Comparison of ENCODE assay signal across 9 cellular contexts in the genomic region with DNA sequence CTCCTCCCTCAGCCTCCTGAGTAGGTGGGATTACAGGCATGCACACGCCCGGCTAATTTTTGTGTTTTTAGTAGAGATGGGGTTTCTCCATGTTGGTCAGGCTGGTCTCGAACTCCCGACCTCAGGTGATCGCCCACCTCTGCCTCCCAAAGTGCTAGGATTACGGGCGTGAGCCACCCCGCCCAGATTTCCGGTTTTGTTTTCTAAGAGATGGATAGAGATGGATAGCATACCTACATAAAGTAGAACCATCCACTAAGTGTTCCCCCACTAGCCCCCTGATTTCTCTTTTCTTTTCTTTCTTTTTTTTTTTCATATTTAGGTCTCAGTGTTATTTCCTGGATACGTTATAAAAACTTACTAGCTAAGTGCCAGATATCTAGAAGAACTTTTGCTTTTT. TPM values are rescaled to one million over a fixed set of nuclear protein-coding genes. Genes with fewer than 3 reads are reported as not detected.
A peak's percentile ranks its signal among the peaks of the same experiment; 100 is the strongest.
DNase-seq lines count a peak whose midpoint lies in the region; ATAC-seq, FAIRE-seq and TF ChIP-seq lines count a peak whose summit lies in the region.
"Had no signal": no experiment of that assay in that cellular context is flagged by ENCODE, and none has a peak within 500 bp of the region (broad histone marks: within the 10 kb centered on the region; RNA-seq: fewer than 3 reads in every experiment).

No MANE protein-coding gene starts in this region.

- H3K36me3 Mint-ChIP-seq in activated T-cell treated with anti-CD3 and anti-CD28 coated beads, Interleukin-2, amount 50 U/mL, for 72 hours (ENCODE audit: insufficient read depth in 2 of 2): peaks cover 4 to 6% of the 10 kb centered on the region in 2 donors

- H3K36me3 ChIP-seq in kidney (ENCODE audit: control insufficient read depth in 1 of 2, insufficient read depth in 2 of 2, low read length in 2 of 2) (no peaks in the 10 kb centered on the region), suprapubic skin (no peaks in the 10 kb centered on the region)

- no peak for ATAC-seq in activated T-cell treated with anti-CD3 and anti-CD28 coated beads, Interleukin-2, amount 50 U/mL, for 72 hours (replicated peaks in 1 of 2)
- no peak for ATAC-seq in HG02678 (IDR thresholded peaks at IDR 0.05; ENCODE audit: unreplicated experiment)
- ATAC-seq in GM21723 (IDR thresholded peaks at IDR 0.05; ENCODE audit: unreplicated experiment): no peak

- H3K4me3 ChIP-seq in kidney (ENCODE audit: low read length in 2 of 2) (peak overlapping the region; percentile 81 to 99), suprapubic skin (peak overlapping the region; percentile 72)

- H3K4me3 Mint-ChIP-seq in activated T-cell treated with anti-CD3 and anti-CD28 coated beads, Interleukin-2, amount 50 U/mL, for 72 hours: peak overlapping the region; percentile 97 to 100

- intact Hi-C loops in kidney (cut with DNase I): no loop called here

- H3K4me1 ChIP-seq in kidney (ENCODE audit: control insufficient read depth in 1 of 2, insufficient read depth in 1 of 2, low read depth in 1 of 2, low read length in 2 of 2) (peaks cover 13 to 17% of the 10 kb centered on the region in 2 donors), suprapubic skin (peaks cover 59% of the 10 kb centered on the region)

- TF ChIP-seq CTCF in kidney (IDR thresholded peaks at IDR 0.05; ENCODE audit: borderline replicate concordance, extremely low read depth, insufficient read depth) (no peak), suprapubic skin (IDR thresholded peaks at IDR 0.05) (no peak)

- H3K27ac ChIP-seq in kidney (ENCODE audit: low read depth in 2 of 2, low read length in 2 of 2): peak overlapping the region; percentile 100
- peak overlapping the region; percentile 97 for H3K27ac ChIP-seq in suprapubic skin

- no peak for FAIRE-seq in kidney (lab: Jason Lieb, UNC)

- peaks cover 53% of the 10 kb centered on the region for H3K4me1 Mint-ChIP-seq in activated T-cell treated with anti-CD3 and anti-CD28 coated beads, Interleukin-2, amount 50 U/mL, for 72 hours (ENCODE audit: low read depth)

- peak; percentile 30 for DNase-seq in NCI-H748 (lab: John Stamatoyannopoulos, UW; ENCODE audit: unreplicated experiment)
- no peak for DNase-seq in NCI-H748 treated with DMSO at 0.1 percent for 48 hours (lab: John Stamatoyannopoulos, UW)
- no peak for DNase-seq in activated T-cell treated with anti-CD3 and anti-CD28 coated beads, Interleukin-2, amount 50 U/mL, for 72 hours
- DNase-seq in kidney: no peak
- no peak for DNase-seq in suprapubic skin (ENCODE audit: low spot score in 2 of 2)
- DNase-seq in KG1 (lab: John Stamatoyannopoulos, UW): no peak
- DNase-seq: 8988T had no signal

- H3K9me3 ChIP-seq in kidney (ENCODE audit: control insufficient read depth in 1 of 2, low read length in 2 of 2) (no peaks in the 10 kb centered on the region), suprapubic skin (no peaks in the 10 kb centered on the region)

- no peak for TF ChIP-seq POLR2A in suprapubic skin (IDR thresholded peaks at IDR 0.05)

- TF ChIP-seq EP300 in suprapubic skin (IDR thresholded peaks at IDR 0.05): no peak

- H3K9me3 Mint-ChIP-seq in activated T-cell treated with anti-CD3 and anti-CD28 coated beads, Interleukin-2, amount 50 U/mL, for 72 hours: no peaks in the 10 kb centered on the region

- H3K27ac Mint-ChIP-seq in activated T-cell treated with anti-CD3 and anti-CD28 coated beads, Interleukin-2, amount 50 U/mL, for 72 hours: peak overlapping the region; percentile 100

- peak overlapping the region; percentile 17 to 100 for H3K9ac ChIP-seq in kidney (ENCODE audit: low read length in 2 of 2)

- 13% methylated on average over 10 of the region's 10 CpGs for WGBS in suprapubic skin

- no peaks in the 10 kb centered on the region for H3K27me3 Mint-ChIP-seq in activated T-cell treated with anti-CD3 and anti-CD28 coated beads, Interleukin-2, amount 50 U/mL, for 72 hours (ENCODE audit: low read depth)

- H3K27me3 ChIP-seq in suprapubic skin: no peaks in the 10 kb centered on the region

RNA-seq across cellular contexts. Expression of a gene that starts 2.0 kb away (rescaled TPM):
- total RNA-seq in activated T-cell treated with anti-CD3 and anti-CD28 coated beads, Interleukin-2, amount 50 U/mL, for 72 hours: 100 to 1,000 TPM; 104 to 126 TPM
- 195 TPM for total RNA-seq in kidney
- 59.8 TPM for polyA plus RNA-seq in kidney (ENCODE audit: insufficient read depth, low read depth, low replicate concordance)
- total RNA-seq in suprapubic skin: 100 to 1,000 TPM in 1 of 4 donors, 10 to 100 TPM in 3; 38.5 to 206 (median 57.2) TPM
